In the genomic region with DNA sequence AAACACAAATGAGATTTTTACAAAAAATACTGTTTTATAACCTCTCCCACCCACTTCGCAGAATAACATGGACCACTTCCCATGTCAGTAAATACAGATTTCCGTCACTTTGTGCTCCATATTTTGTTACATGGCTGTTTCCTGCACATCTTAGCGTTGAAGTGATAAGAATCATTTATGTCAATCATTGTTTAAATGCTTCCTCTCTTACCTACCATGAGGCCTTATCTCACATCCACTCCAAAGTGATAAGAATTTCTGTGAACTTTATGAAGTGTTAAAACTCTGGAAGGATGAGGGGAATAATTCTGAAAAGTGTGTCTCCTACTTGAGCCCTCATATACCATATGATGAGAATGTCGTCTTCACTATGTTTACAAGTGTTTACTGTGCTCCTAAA, we compare ENCODE assay signal across 24 cellular contexts.
"Had no signal": no experiment of that assay in that cellular context is flagged by ENCODE, and none has a peak within 500 bp of the region (broad histone marks: within the 10 kb centered on the region; RNA-seq: fewer than 3 reads in every experiment).

No MANE protein-coding gene starts in this region.

- DNase-seq: naive thymus-derived CD8-positive, alpha-beta T cell; nephron progenitor cell; nucleus accumbens; ovary; posterior cingulate gyrus; psoas muscle; right cardiac atrium; right lobe of liver; sigmoid colon; small intestine; stimulated activated CD4-positive, alpha-beta T cell treated with anti-CD3 and anti-CD28 coated beads, Interleukin-15, amount 100 ng/mL, for 24 hours; stimulated activated CD4-positive, alpha-beta T cell treated with anti-CD3 and anti-CD28 coated beads, Interleukin-2, amount 100 ng/mL, for 24 hours; stimulated activated CD4-positive, alpha-beta T cell treated with anti-CD3 and anti-CD28 coated beads, Interleukin-2, amount 100 ng/mL, for 48 hours; stimulated activated CD4-positive, alpha-beta T cell treated with anti-CD3 and anti-CD28 coated beads, Interleukin-4, amount 100 ng/mL, for 24 hours; stimulated activated naive B cell treated with anti-CD40 and anti-IgM and Interleukin-4, amounts not matched to agents 10 μg/mL and 1 μg/mL and 100 μg/mL, for 72 hours; stimulated activated naive CD4-positive, alpha-beta T cell treated with Interleukin-2 at 50 U/mL for 16 hours; stomach; thyroid gland; upper lobe of left lung had no signal

- H3K4me1 ChIP-seq: parathyroid adenoma, psoas muscle, right lobe of liver, sigmoid colon, stomach, tibial nerve, upper lobe of left lung had no signal

- ATAC-seq: naive thymus-derived CD8-positive, alpha-beta T cell; psoas muscle; right cardiac atrium; right lobe of liver; stimulated activated naive B cell treated with anti-CD40 and anti-IgM and Interleukin-4, amounts not matched to agents 10 μg/mL and 1 μg/mL and 100 μg/mL, for 72 hours had no signal

- H3K36me3 ChIP-seq: neutrophil, ovary, right lobe of liver, thyroid gland had no signal

- FAIRE-seq: urothelium cell line had no signal

- H3K27ac ChIP-seq: neutrophil, ovary, parathyroid adenoma, psoas muscle, right lobe of liver, sigmoid colon, stomach, thoracic aorta, thyroid gland, tibial nerve, upper lobe of left lung had no signal

- H3K4me3 ChIP-seq: ovary, psoas muscle, right lobe of liver, sigmoid colon, stomach, thoracic aorta, thyroid gland, tibial nerve, upper lobe of left lung had no signal

- H3K27me3 ChIP-seq: neutrophil, ovary, right lobe of liver, sigmoid colon, stomach, thyroid gland, tibial nerve, upper lobe of left lung had no signal

- H3K9me3 ChIP-seq: neutrophil, ovary, psoas muscle, right lobe of liver, sigmoid colon, stomach, thoracic aorta, thyroid gland, tibial nerve, upper lobe of left lung had no signal

- H3K9ac ChIP-seq: parathyroid adenoma had no signal
